ENCODE assay signal across 17 cellular contexts in the genomic region with DNA sequence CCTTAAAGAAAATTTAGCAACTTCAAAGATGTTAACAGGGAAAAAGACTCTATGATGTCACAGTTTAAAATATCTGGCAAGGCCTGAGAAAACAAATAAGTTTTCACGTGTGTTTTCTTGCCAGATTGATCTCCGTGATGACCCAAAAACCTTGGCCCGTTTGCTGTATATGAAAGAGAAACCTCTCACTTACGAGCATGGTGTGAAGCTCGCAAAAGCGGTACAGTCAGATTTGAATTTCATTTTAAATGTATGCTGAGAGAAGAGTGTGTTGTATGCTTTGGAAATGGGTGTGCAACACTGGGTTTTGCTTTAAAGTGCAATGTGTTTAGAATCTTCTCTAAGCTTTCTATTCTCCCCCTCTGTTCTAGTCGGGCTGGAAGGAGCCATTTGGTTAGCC. TPM values are rescaled to one million over a fixed set of nuclear protein-coding genes. Genes with fewer than 3 reads are reported as not detected.
DNase-seq lines count a peak whose midpoint lies in the region; ATAC-seq, FAIRE-seq and TF ChIP-seq lines count a peak whose summit lies in the region.
"Had no signal": no experiment of that assay in that cellular context is flagged by ENCODE, and none has a peak within 500 bp of the region (broad histone marks: within the 10 kb centered on the region; RNA-seq: fewer than 3 reads in every experiment).

No MANE protein-coding gene starts in this region.

- TF ChIP-seq RAD21 in HepG2 (CRISPR knock-in tag; IDR thresholded peaks at IDR 0.05) = no peak

- TF ChIP-seq CTCF in HepG2 (CRISPR knock-in tag; IDR thresholded peaks at IDR 0.05) = no peak
- TF ChIP-seq CTCF in right lobe of liver (IDR thresholded peaks at IDR 0.05) = no peak
- TF ChIP-seq CTCF in fibroblast of lung (conservative IDR thresholded peaks at IDR 0.05 in 1 of 2, IDR thresholded peaks at IDR 0.05 in 1 of 2; ENCODE audit: low read depth in 1 of 2, low read length in 2 of 2) = no peak
- TF ChIP-seq CTCF in vagina (IDR thresholded peaks at IDR 0.05) = no peak
- no peak for TF ChIP-seq CTCF in mesothelial cell of epicardium (IDR thresholded peaks at IDR 0.05; ENCODE audit: unreplicated experiment)

- H3K27me3 ChIP-seq in HepG2 (ENCODE audit: control insufficient read depth in 1 of 2, insufficient read depth in 2 of 2, low read length in 2 of 2) (no peaks in the 10 kb centered on the region; a peak in 1 of 5 replicates), right lobe of liver (no peaks in the 10 kb centered on the region), fibroblast of lung (ENCODE audit: control insufficient read depth, insufficient read depth, low read length) (no peaks in the 10 kb centered on the region), vagina (no peaks in the 10 kb centered on the region)
- H3K27me3 ChIP-seq: BLaER1 had no signal

- H3K36me3 ChIP-seq in HepG2 (replicated peaks in 1 of 2; ENCODE audit: control insufficient read depth in 1 of 2, insufficient read depth in 2 of 2, low read length in 2 of 2) = no peaks in the 10 kb centered on the region
- H3K36me3 ChIP-seq in right lobe of liver = no peaks in the 10 kb centered on the region
- H3K36me3 ChIP-seq in fibroblast of lung (ENCODE audit: control insufficient read depth, insufficient read depth, low read length) = no peaks in the 10 kb centered on the region
- no peaks in the 10 kb centered on the region for H3K36me3 ChIP-seq in vagina
- H3K36me3 ChIP-seq: BLaER1 had no signal

- BruUV-seq in HepG2 (replicated peaks; lab: Mats Ljungman, UMichigan) = no TSS peak

- no peaks in the 10 kb centered on the region for H3K4me1 Mint-ChIP-seq in mesothelial cell of epicardium
- H3K4me1 Mint-ChIP-seq: central memory CD8-positive, alpha-beta T cell; IgD-negative memory B cell had no signal

- no peak overlapping the region for H2AFZ ChIP-seq in HepG2 (ENCODE audit: low read length)
- H2AFZ ChIP-seq in fibroblast of lung (ENCODE audit: low read length) = peak overlapping the region; percentile 17
- H2AFZ ChIP-seq: parathyroid adenoma had no signal

- ATAC-seq in HepG2 (no peak), right lobe of liver (no peak), HG02885 (IDR thresholded peaks at IDR 0.05; ENCODE audit: poor library complexity, unreplicated experiment) (peak; percentile 82), GM19463 (IDR thresholded peaks at IDR 0.05; ENCODE audit: unreplicated experiment) (no peak)

- H3K36me3 Mint-ChIP-seq in mesothelial cell of epicardium = no peaks in the 10 kb centered on the region
- H3K36me3 Mint-ChIP-seq: activated naive CD8-positive, alpha-beta T cell; IgD-negative memory B cell had no signal

- WGBS in HepG2 (ENCODE audit: low lambda C conversion rate) = 36% methylated on average over 7 of the region's 7 CpGs
- 39% methylated on average over 7 of the region's 7 CpGs for WGBS in right lobe of liver (ENCODE audit: insufficient coverage, low coverage, low lambda C conversion rate, missing lambda C conversion rate)

- H3K27me3 Mint-ChIP-seq in mesothelial cell of epicardium (ENCODE audit: low read depth) = no peaks in the 10 kb centered on the region
- H3K27me3 Mint-ChIP-seq: central memory CD8-positive, alpha-beta T cell had no signal

- H3K9me3 ChIP-seq in HepG2 (ENCODE audit: low read length) (no peaks in the 10 kb centered on the region), right lobe of liver (no peaks in the 10 kb centered on the region), fibroblast of lung (ENCODE audit: control insufficient read depth, insufficient read depth, low read depth, low read length) (no peaks in the 10 kb centered on the region), vagina (no peaks in the 10 kb centered on the region)
- H3K9me3 ChIP-seq: BLaER1 had no signal

- H3K4me3 Mint-ChIP-seq in mesothelial cell of epicardium = no peak overlapping the region
- H3K4me3 Mint-ChIP-seq: activated naive CD8-positive, alpha-beta T cell; central memory CD8-positive, alpha-beta T cell; IgD-negative memory B cell had no signal

- POLR2A ChIA-PET in HepG2 (lab: Yijun Ruan, JAX) = no interaction called here

- no peak overlapping the region for H3K4me3 ChIP-seq in HepG2 (replicated peaks in 1 of 3; ENCODE audit: insufficient read depth in 1 of 3, low read depth in 2 of 3, low read length in 3 of 3)
- H3K4me3 ChIP-seq in right lobe of liver = no peak overlapping the region
- H3K4me3 ChIP-seq in fibroblast of lung (replicated peaks in 1 of 4; ENCODE audit: control extremely low read depth in 1 of 4, insufficient read depth in 1 of 4, low read depth in 3 of 4, low read length in 4 of 4) = peak overlapping the region in 2 of 4 experiments; percentile 7 to 14
- H3K4me3 ChIP-seq in vagina = peak overlapping the region in 1 of 2 donors; percentile 6
- H3K4me3 ChIP-seq: BLaER1 had no signal

- intact Hi-C loops in HepG2 (cut with micrococcal nuclease; ENCODE audit: unreplicated experiment) = no loop called here
- intact Hi-C loops in right lobe of liver (cut with DNase I) = no loop called here
- intact Hi-C loops in vagina (cut with DNase I) = no loop called here

- H3K27ac ChIP-seq in HepG2 (ENCODE audit: extremely low read length, insufficient read depth, low read length) (no peak overlapping the region), right lobe of liver (no peak overlapping the region), fibroblast of lung (ENCODE audit: insufficient read depth, low read length) (no peak overlapping the region), vagina (peak overlapping the region; percentile 26)
- H3K27ac ChIP-seq: BLaER1, parathyroid adenoma had no signal

- no peaks in the 10 kb centered on the region for H3K79me2 ChIP-seq in HepG2 (ENCODE audit: insufficient read depth, low read length)
- no peaks in the 10 kb centered on the region for H3K79me2 ChIP-seq in fibroblast of lung (ENCODE audit: control insufficient read depth, insufficient read depth, low read length)
- H3K79me2 ChIP-seq: parathyroid adenoma had no signal

- no peak overlapping the region for H3K27ac Mint-ChIP-seq in mesothelial cell of epicardium
- H3K27ac Mint-ChIP-seq: activated naive CD8-positive, alpha-beta T cell; IgD-negative memory B cell had no signal

- CTCF ChIA-PET in HepG2 (lab: Yijun Ruan, JAX; ENCODE audit: low intra/inter-chr PET ratio, low total read pairs) = no interaction called here

- no peaks in the 10 kb centered on the region for H3K4me1 ChIP-seq in HepG2 (ENCODE audit: insufficient read depth, low read length)
- no peaks in the 10 kb centered on the region for H3K4me1 ChIP-seq in right lobe of liver
- no peaks in the 10 kb centered on the region for H3K4me1 ChIP-seq in fibroblast of lung (ENCODE audit: control insufficient read depth, extremely low read depth, insufficient read depth, low read length)
- no peaks in the 10 kb centered on the region for H3K4me1 ChIP-seq in vagina
- H3K4me1 ChIP-seq: parathyroid adenoma had no signal

- DNase-seq in HepG2 (ENCODE audit: low spot score) (no peak), right lobe of liver (no peak), fibroblast of lung (ENCODE audit: low read depth in 2 of 2) (peak in 1 of 2 donors; percentile 26), vagina (ENCODE audit: extremely low spot score in 2 of 2) (no peak), ACHN (no peak), mesothelial cell of epicardium (ENCODE audit: low spot score in 2 of 2, unreplicated experiment in 2 of 2) (no peak)
- DNase-seq: NCI-H510A treated with DMSO at 0.1 percent for 48 hours had no signal

- H3K4me2 ChIP-seq in HepG2 (ENCODE audit: low read depth, low read length) = no peak overlapping the region
- peak overlapping the region; percentile 21 for H3K4me2 ChIP-seq in fibroblast of lung (ENCODE audit: extremely low read depth, insufficient read depth, low read length)
- H3K4me2 ChIP-seq: BLaER1 had no signal

- H4K20me1 ChIP-seq in HepG2 (ENCODE audit: insufficient read depth, low read length) = no peaks in the 10 kb centered on the region
- no peaks in the 10 kb centered on the region for H4K20me1 ChIP-seq in fibroblast of lung (ENCODE audit: control insufficient read depth, extremely low read depth, insufficient read depth, low read length)
- H4K20me1 ChIP-seq: BLaER1 had no signal

- no peak for FAIRE-seq in HepG2 (lab: Jason Lieb, UNC)

- TF ChIP-seq EP300 in HepG2 (IDR thresholded peaks at IDR 0.05; ENCODE audit: low read depth in 2 of 2, low read length in 2 of 2) = no peak
- no peak for TF ChIP-seq EP300 in HepG2 (CRISPR knock-in tag; IDR thresholded peaks at IDR 0.05; ENCODE audit: borderline replicate concordance)

- no peak overlapping the region for H3K9ac ChIP-seq in HepG2 (ENCODE audit: insufficient read depth, low read depth, low read length)
- no peak overlapping the region for H3K9ac ChIP-seq in fibroblast of lung (ENCODE audit: insufficient read depth, low read length)
- H3K9ac ChIP-seq: BLaER1, parathyroid adenoma had no signal

- in situ Hi-C loops in HepG2 (cut with HindIII; ENCODE audit: extremely low pct_ligation_motif_present, low pct_unique_long_range_greater_than_20kb) (no loop called here), ACHN (cut with HindIII; ENCODE audit: low pct_ligation_motif_present, low pct_unique_long_range_greater_than_20kb, low sequenced_read_pairs) (no loop called here)

- no peaks in the 10 kb centered on the region for H3K9me3 Mint-ChIP-seq in mesothelial cell of epicardium
- H3K9me3 Mint-ChIP-seq: central memory CD8-positive, alpha-beta T cell; IgD-negative memory B cell had no signal

- TF ChIP-seq POLR2A in HepG2 (IDR thresholded peaks at IDR 0.05; ENCODE audit: insufficient read depth in 1 of 2, low read depth in 2 of 2, low read length in 2 of 2) (no peak), right lobe of liver (IDR thresholded peaks at IDR 0.05) (no peak), vagina (IDR thresholded peaks at IDR 0.05) (no peak)

RNA-seq across cellular contexts. Expression of a gene that starts 35.7 kb away (rescaled TPM):
- not detected in 2 replicates for total RNA-seq in HepG2 (2016; rRNA removed; fragmentation: Illumina TruSeq; extraction: Trizol)
- not detected in 2 replicates for total RNA-seq in HepG2 (2016; cell fraction: cytosol; rRNA removed; fragmentation: Illumina TruSeq; extraction: Trizol; ENCODE audit: low read depth)
- total RNA-seq in HepG2 (2016; cell fraction: insoluble cytoplasmic fraction; rRNA removed; fragmentation: Illumina TruSeq; extraction: Trizol) = not detected in 2 replicates
- total RNA-seq in HepG2 (2016; cell fraction: membrane; rRNA removed; fragmentation: Illumina TruSeq; extraction: Trizol) = not detected in 2 replicates
- total RNA-seq in HepG2 (2016; cell fraction: nucleus; rRNA removed; fragmentation: Illumina TruSeq; extraction: Trizol) = not detected in 2 replicates
- not detected in 2 replicates for polyA plus RNA-seq in HepG2 (2011; rRNA removed)
- polyA plus RNA-seq in HepG2 (2011; cell fraction: cytosol; rRNA removed) = not detected in 2 replicates
- not detected in 2 replicates for polyA plus RNA-seq in HepG2 (2011; cell fraction: nucleus; rRNA removed)
- polyA plus RNA-seq in HepG2 (2012) = not detected in 2 replicates
- polyA plus RNA-seq in HepG2 (2016; cell fraction: cytosol; fragmentation: Illumina TruSeq; extraction: Trizol; ENCODE audit: low read depth) = not detected in 2 replicates
- polyA plus RNA-seq in HepG2 (2016; cell fraction: insoluble cytoplasmic fraction; fragmentation: Illumina TruSeq; extraction: Trizol; ENCODE audit: low read depth) = not detected in 2 replicates
- not detected in 2 replicates for polyA plus RNA-seq in HepG2 (2016; cell fraction: membrane; fragmentation: Illumina TruSeq; extraction: Trizol; ENCODE audit: low read depth)
- polyA plus RNA-seq in HepG2 (2016; cell fraction: nucleus; fragmentation: Illumina TruSeq; extraction: Trizol; ENCODE audit: insufficient read depth, low read depth) = not detected in 2 replicates
- not detected in 2 replicates for polyA minus RNA-seq in HepG2 (2011; rRNA and poly(A)+ RNA removed; ENCODE audit: low replicate concordance)
- polyA minus RNA-seq in HepG2 (2011; cell fraction: cytosol; rRNA and poly(A)+ RNA removed) = not detected in 2 replicates
- not detected in 2 replicates for polyA minus RNA-seq in HepG2 (2011; cell fraction: nucleus; rRNA and poly(A)+ RNA removed)
- not detected for total RNA-seq in right lobe of liver
- total RNA-seq in fibroblast of lung = not detected in 2 replicates
- polyA plus RNA-seq in fibroblast of lung = not detected in 2 replicates
- polyA plus RNA-seq in fibroblast of lung (2012) = not detected in 2 replicates
- polyA minus RNA-seq in fibroblast of lung (ENCODE audit: low replicate concordance) = not detected in 2 replicates
- not detected for total RNA-seq in vagina
- total RNA-seq in mesothelial cell of epicardium = not detected in 3 replicates
- total RNA-seq: epithelial cell of proximal tubule, H4, mesenteric fat pad had no signal
- polyA plus RNA-seq: IgD-negative memory B cell had no signal
